ENCODE assay signal across 8 cellular contexts in the genomic region with DNA sequence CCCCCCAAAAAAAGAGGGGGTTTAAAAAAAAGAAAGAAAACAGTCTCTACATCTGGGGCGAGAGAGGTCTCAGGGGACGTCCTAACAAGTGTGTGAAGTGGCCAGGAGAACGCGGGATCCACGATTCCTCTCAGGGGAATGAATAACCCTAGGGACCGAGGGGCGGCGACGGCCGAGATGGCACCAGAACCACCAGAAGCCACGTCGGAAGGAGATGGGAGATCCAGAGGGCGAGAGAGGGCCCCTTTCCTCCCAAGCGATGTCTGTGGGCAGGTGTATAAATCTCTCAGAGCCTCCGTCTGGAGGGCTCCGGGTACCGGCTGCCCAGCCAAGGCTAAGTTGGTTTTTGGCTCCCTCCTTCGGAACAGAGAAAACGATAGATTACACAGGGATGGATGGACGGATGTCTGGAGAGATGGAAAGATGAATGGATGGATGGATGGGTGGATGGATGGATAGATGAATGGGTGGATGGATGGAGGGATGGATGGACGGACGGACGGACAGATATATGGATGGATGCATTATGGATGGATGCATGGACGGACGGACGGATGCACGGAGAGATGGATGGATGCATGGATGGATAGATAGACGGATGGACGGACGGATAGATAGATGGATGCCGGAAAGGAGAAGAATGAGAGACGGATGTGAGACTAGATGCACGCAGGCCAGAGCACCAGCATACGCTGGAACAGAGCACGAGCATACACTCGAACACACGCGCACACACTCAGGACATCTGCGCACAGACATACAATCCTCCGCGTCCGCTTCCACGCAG.
DNase-seq lines count a peak whose midpoint lies in the region; ATAC-seq and FAIRE-seq lines count a peak whose summit lies in the region.

No MANE protein-coding gene starts in this region.

- H3K27me3 ChIP-seq in iPS-20b (ENCODE audit: insufficient read depth, low read length) = peaks cover 70% of the 10 kb centered on the region

- peak; percentile 53 for DNase-seq in DMS79 treated with DMSO at 0.1 percent for 48 hours (lab: John Stamatoyannopoulos, UW)
- peak; percentile 66 for DNase-seq in NCI-H2171 (lab: John Stamatoyannopoulos, UW)
- peak; percentile 17 for DNase-seq in stimulated activated CD4-positive, alpha-beta T cell treated with anti-CD3 and anti-CD28 coated beads, Interleukin-1b, Interleukin-23, amount 100 ng/mL, for 48 hours
- DNase-seq in RCC 7860 (ENCODE audit: low spot score) = no peak

- FAIRE-seq in RCC 7860 (lab: Jason Lieb, UNC) = no peak

- no peaks in the 10 kb centered on the region for H3K9me3 ChIP-seq in iPS-20b (ENCODE audit: insufficient read depth, low read depth, low read length)

- peak overlapping the region; percentile 55; the same call in 1 of the 2 replicates for H3K9ac ChIP-seq in iPS-20b (ENCODE audit: low read depth, low read length)

- H3K4me3 ChIP-seq in iPS-20b (ENCODE audit: low read length) = peak overlapping the region; percentile 82

- peaks cover 14% of the 10 kb centered on the region; the same call in 1 of the 2 replicates for H3K4me1 ChIP-seq in iPS-20b (ENCODE audit: insufficient read depth, low read length)

- H3K36me3 ChIP-seq in iPS-20b (ENCODE audit: insufficient read depth, low read depth, low read length) = 0 out of 2 replicates have a peak, but pooled peaks cover 4% of the 10 kb centered on the region

- H3K27ac ChIP-seq in angular gyrus (ENCODE audit: low read depth, low read length) (peak overlapping the region; percentile 88), iPS-20b (ENCODE audit: low read length) (no peak overlapping the region)

- ATAC-seq in HG03354 (IDR thresholded peaks at IDR 0.05; ENCODE audit: poor library complexity, severe bottlenecking, unreplicated experiment) = no peak
- no peak for ATAC-seq in HG02870 (IDR thresholded peaks at IDR 0.05; ENCODE audit: unreplicated experiment)
